Comparison of ENCODE assay signal across 8 cellular contexts in the genomic region with DNA sequence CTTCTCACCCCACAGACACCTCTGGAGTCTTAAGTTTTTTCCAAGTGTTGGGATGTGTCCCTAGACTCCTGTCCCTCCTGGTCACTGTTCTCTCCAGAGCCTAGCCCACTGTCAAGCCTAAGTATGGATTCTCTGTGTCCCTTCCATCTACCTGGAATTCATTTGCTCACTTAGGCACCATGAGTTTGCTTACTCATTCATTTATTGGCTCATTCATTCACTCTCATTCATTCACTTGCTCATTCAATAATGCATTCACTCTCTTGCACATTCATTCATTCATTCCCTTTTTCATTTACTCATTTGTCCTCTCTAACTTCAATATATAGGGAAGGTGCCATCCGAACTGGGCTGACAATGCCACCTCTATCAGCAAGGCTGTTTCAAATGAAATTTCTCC. TPM values are rescaled to one million over a fixed set of nuclear protein-coding genes. Genes with fewer than 3 reads are reported as not detected.
A peak's percentile ranks its signal among the peaks of the same experiment; 100 is the strongest.
DNase-seq lines count a peak whose midpoint lies in the region; ATAC-seq, FAIRE-seq and TF ChIP-seq lines count a peak whose summit lies in the region.
"Had no signal": no experiment of that assay in that cellular context is flagged by ENCODE, and none has a peak within 500 bp of the region (broad histone marks: within the 10 kb centered on the region; RNA-seq: fewer than 3 reads in every experiment).

No MANE protein-coding gene starts in this region.

- TF ChIP-seq RAD21 in K562 (CRISPR knock-in tag; conservative IDR thresholded peaks at IDR 0.05 in 1 of 2, IDR thresholded peaks at IDR 0.05 in 1 of 2), result no peak

- no peak for FAIRE-seq in K562 (lab: Jason Lieb, UNC)

- H3K4me1 ChIP-seq in K562 (replicated peaks in 1 of 2; ENCODE audit: control insufficient read depth in 2 of 2, insufficient read depth in 2 of 2, low read length in 2 of 2), result peaks cover 36 to 55% of the 10 kb centered on the region in 2 experiments
- peaks cover 0 to 36% (median 17%) of the 10 kb centered on the region in 4 donors for H3K4me1 ChIP-seq in right lobe of liver
- H3K4me1 ChIP-seq in tibial nerve, result peaks cover 0 to 76% (median 46%) of the 10 kb centered on the region in 4 donors

- no peaks in the 10 kb centered on the region for H3K27me3 ChIP-seq in K562 (ENCODE audit: control insufficient read depth in 2 of 2, insufficient read depth in 2 of 2, low read length in 2 of 2)
- H3K27me3 ChIP-seq in right lobe of liver, result no peaks in the 10 kb centered on the region
- no peaks in the 10 kb centered on the region for H3K27me3 ChIP-seq in tibial nerve

- DNase-seq in K562 (ENCODE audit: extremely low read depth in 1 of 4, low spot score in 3 of 4), result no peak
- no peak for DNase-seq in right lobe of liver
- no peak for DNase-seq in tibial nerve (ENCODE audit: low spot score in 2 of 2)
- DNase-seq: NCI-H146 had no signal

- H3K4me2 ChIP-seq in K562 (ENCODE audit: insufficient read depth, low read length), result no peak overlapping the region

- H3K36me3 ChIP-seq in K562 (ENCODE audit: control insufficient read depth, insufficient read depth, low read length), result no peaks in the 10 kb centered on the region
- H3K36me3 ChIP-seq in right lobe of liver, result peaks cover 0 to 11% (median 5%) of the 10 kb centered on the region in 4 donors
- peaks cover 0 to 15% (median 0%) of the 10 kb centered on the region in 3 donors for H3K36me3 ChIP-seq in tibial nerve

- no TSS peak for BruUV-seq in K562 (replicated peaks; lab: Mats Ljungman, UMichigan)

- WGBS in K562 (ENCODE audit: insufficient coverage, low coverage, missing lambda C conversion rate), result 67% methylated on average over 1 of the region's 1 CpG
- 70% methylated on average over 1 of the region's 1 CpG for WGBS in right lobe of liver (ENCODE audit: insufficient coverage, low coverage, low lambda C conversion rate, missing lambda C conversion rate)
- WGBS in tibial nerve, 2 donors, result 41 to 68% methylated on average over 1 of the region's 1 CpG

- POLR2A ChIA-PET in K562 (lab: Yijun Ruan, JAX), result interaction anchor here (0.7 to 4.1 kb wide), 5 partner anchors 8 to 24 kb away, joined by 3 to 23 read pairs (median 4); partner anchors contain the start of genes S100A1 and S100A13

- no peak overlapping the region for H3K4me3 ChIP-seq in K562
- H3K4me3 ChIP-seq in right lobe of liver, result peak overlapping the region in 1 of 3 donors; percentile 5
- H3K4me3 ChIP-seq in tibial nerve, result peak overlapping the region; percentile 45 to 66 (median 58)

- in situ Hi-C loops in K562 (cut with MboI), result no loop called here

- ATAC-seq in K562 (no peak), right lobe of liver (no peak), GM19395 (IDR thresholded peaks at IDR 0.05; ENCODE audit: unreplicated experiment) (no peak), GM18498 (IDR thresholded peaks at IDR 0.05; ENCODE audit: unreplicated experiment) (no peak), GM21528 (IDR thresholded peaks at IDR 0.05; ENCODE audit: low FRiP score, unreplicated experiment) (no peak)
- ATAC-seq: mucosa of descending colon had no signal

- peaks cover 6% of the 10 kb centered on the region for H3K9me1 ChIP-seq in K562 (ENCODE audit: control insufficient read depth, insufficient read depth, low read length)

- no peaks in the 10 kb centered on the region for H3K79me2 ChIP-seq in K562 (ENCODE audit: control insufficient read depth, insufficient read depth, low read length)

- H3K9me3 ChIP-seq in K562 (replicated peaks; ENCODE audit: control insufficient read depth, insufficient read depth, low read depth, low read length), result no peaks in the 10 kb centered on the region
- no peaks in the 10 kb centered on the region for H3K9me3 ChIP-seq in right lobe of liver
- H3K9me3 ChIP-seq in tibial nerve, result no peaks in the 10 kb centered on the region
- H3K9me3 ChIP-seq: mucosa of descending colon had no signal

- no peak overlapping the region for H2AFZ ChIP-seq in K562 (ENCODE audit: low read depth, low read length)

- CTCF ChIA-PET in K562 (lab: Yijun Ruan, JAX; ENCODE audit: low intra/inter-chr PET ratio), result no interaction called here

- H3K27ac ChIP-seq in K562 (ENCODE audit: extremely low read depth, low read depth, low read length), result no peak overlapping the region
- peak overlapping the region in 2 of 3 donors; percentile 8 to 92 for H3K27ac ChIP-seq in right lobe of liver
- peak overlapping the region; percentile 88 to 99 (median 94) for H3K27ac ChIP-seq in tibial nerve

- no peaks in the 10 kb centered on the region for H4K20me1 ChIP-seq in K562 (replicated peaks; ENCODE audit: control insufficient read depth, insufficient read depth, low read length)

- intact Hi-C loops in K562 (cut with micrococcal nuclease) (no loop called here), right lobe of liver (cut with DNase I) (no loop called here)

- H3K9ac ChIP-seq in K562 (ENCODE audit: insufficient read depth in 1 of 2, low read depth in 2 of 2, low read length in 2 of 2), result no peak overlapping the region

- TF ChIP-seq CTCF in K562 (IDR thresholded peaks at IDR 0.05 in 2 of 3, conservative IDR thresholded peaks at IDR 0.05 in 1 of 3; ENCODE audit: insufficient read depth in 2 of 3, low read depth in 1 of 3, low read length in 3 of 3), result no peak
- TF ChIP-seq CTCF in right lobe of liver (IDR thresholded peaks at IDR 0.05), result no peak
- TF ChIP-seq CTCF in tibial nerve (IDR thresholded peaks at IDR 0.05), result no peak

- TF ChIP-seq POLR2A in K562 (conservative IDR thresholded peaks at IDR 0.05) (no peak), right lobe of liver (IDR thresholded peaks at IDR 0.05) (no peak), tibial nerve (IDR thresholded peaks at IDR 0.05) (no peak)

- TF ChIP-seq EP300 in K562 (IDR thresholded peaks at IDR 0.05; ENCODE audit: low read length), result no peak
- TF ChIP-seq EP300 in tibial nerve (IDR thresholded peaks at IDR 0.05), result no peak

RNA-seq across cellular contexts. Expression of gene S100A16, which starts 1.6 kb away (rescaled TPM):
- 0.65 and 1.3 TPM in 2 replicates for total RNA-seq in K562 (2011; cell fraction: chromatin; rRNA removed; ENCODE audit: low replicate concordance)
- 0.92 and 1.3 TPM in 2 replicates for total RNA-seq in K562 (2011; cell fraction: nucleolus; rRNA removed)
- 0.59 and 0.69 TPM in 2 replicates for total RNA-seq in K562 (2011; cell fraction: nucleoplasm; rRNA removed)
- 1.6 and 2.8 TPM in 2 replicates for total RNA-seq in K562 (2014; rRNA removed)
- total RNA-seq in K562 (2014; rRNA removed; fragmentation: Illumina TruSeq; extraction: Trizol), result 1.4 and 2.4 TPM in 2 replicates
- total RNA-seq in K562 (2015; rRNA removed; fragmentation: Illumina TruSeq; extraction: Trizol), result 1.8 and 2.2 TPM in 2 replicates
- 3.2 and 4.3 TPM in 2 replicates for total RNA-seq in K562 (2021)
- 2.1 and 6.1 TPM in 2 replicates for polyA plus RNA-seq in K562 (2011; rRNA removed)
- 2.9 and 14.8 TPM in 2 replicates for polyA plus RNA-seq in K562 (2011; cell fraction: cytosol; rRNA removed)
- polyA plus RNA-seq in K562 (2011; cell fraction: nucleus; rRNA removed), result 0.81 and 4.1 TPM in 2 replicates
- polyA plus RNA-seq in K562 (2012), result 4.6 and 5.8 TPM in 2 replicates
- polyA plus RNA-seq in K562 (2014; fragmentation: Illumina TruSeq; extraction: Trizol), result 4.8 and 6.1 TPM in 2 replicates
- 1 to 10 TPM; 2.0 to 5.0 TPM for polyA plus RNA-seq in K562 (2014; fragmentation: Nextera tagmentation; extraction: Ambion mirVana)
- polyA plus RNA-seq in K562 (2014; rRNA removed), result 6.9 and 9.0 TPM in 2 replicates
- 0.63 and 1.3 TPM in 2 replicates for polyA minus RNA-seq in K562 (2011; rRNA and poly(A)+ RNA removed)
- polyA minus RNA-seq in K562 (2011; cell fraction: cytosol; rRNA and poly(A)+ RNA removed), result 5.4 and 6.1 TPM in 2 replicates
- 0.33 and 1.9 TPM in 2 replicates for polyA minus RNA-seq in K562 (2011; cell fraction: nucleus; rRNA and poly(A)+ RNA removed)
- total RNA-seq in right lobe of liver, result 100 to 1,000 TPM in 2 of 6 experiments, 10 to 100 TPM in 4; 55.9 to 151 (median 71.8) TPM
- total RNA-seq in tibial nerve, result 100 to 1,000 TPM in 2 of 4 donors, 10 to 100 TPM in 2; 45.5 to 120 (median 77.1) TPM

RNA-seq across cellular contexts. Expression of gene S100A14, which starts 4.8 kb away (rescaled TPM):
- 0.51 TPM in 1 of 2 replicates, not detected in the other for total RNA-seq in K562 (2011; cell fraction: chromatin; rRNA removed; ENCODE audit: low replicate concordance)
- total RNA-seq in K562 (2011; cell fraction: nucleolus; rRNA removed), result 1.5 TPM in 1 of 2 replicates, not detected in the other
- total RNA-seq in K562 (2011; cell fraction: nucleoplasm; rRNA removed), result not detected in 2 replicates
- 0.41 TPM in 1 of 2 replicates, not detected in the other for total RNA-seq in K562 (2014; rRNA removed)
- total RNA-seq in K562 (2014; rRNA removed; fragmentation: Illumina TruSeq; extraction: Trizol), result 0.15 TPM in 1 of 2 replicates, not detected in the other
- not detected in 2 replicates for total RNA-seq in K562 (2015; rRNA removed; fragmentation: Illumina TruSeq; extraction: Trizol)
- 0.24 and 0.25 TPM in 2 replicates for total RNA-seq in K562 (2021)
- 0.24 TPM in 1 of 2 replicates, not detected in the other for polyA plus RNA-seq in K562 (2011; rRNA removed)
- 0.07 and 0.21 TPM in 2 replicates for polyA plus RNA-seq in K562 (2011; cell fraction: cytosol; rRNA removed)
- 0.27 and 0.64 TPM in 2 replicates for polyA plus RNA-seq in K562 (2011; cell fraction: nucleus; rRNA removed)
- polyA plus RNA-seq in K562 (2012), result 0.15 and 0.20 TPM in 2 replicates
- 0.52 TPM in 1 of 2 replicates, not detected in the other for polyA plus RNA-seq in K562 (2014; fragmentation: Illumina TruSeq; extraction: Trizol)
- under 1 TPM in 1 of 2 experiments, not detected in 1; 0.10 TPM for polyA plus RNA-seq in K562 (2014; fragmentation: Nextera tagmentation; extraction: Ambion mirVana)
- 0.59 and 0.64 TPM in 2 replicates for polyA plus RNA-seq in K562 (2014; rRNA removed)
- polyA minus RNA-seq in K562 (2011; rRNA and poly(A)+ RNA removed), result 0.21 TPM in 1 of 2 replicates, not detected in the other
- not detected in 2 replicates for polyA minus RNA-seq in K562 (2011; cell fraction: cytosol; rRNA and poly(A)+ RNA removed)
- not detected in 2 replicates for polyA minus RNA-seq in K562 (2011; cell fraction: nucleus; rRNA and poly(A)+ RNA removed)
- total RNA-seq in right lobe of liver, result 10 to 100 TPM in 2 of 6 experiments, 1 to 10 TPM in 4; 1.8 to 14.0 (median 5.2) TPM
- 10 to 100 TPM in 1 of 4 donors, not detected in 3; 15.3 TPM for total RNA-seq in tibial nerve

RNA-seq across cellular contexts. Expression of gene S100A13, which starts 15.9 kb away (rescaled TPM):
- 24.7 and 50.2 TPM in 2 replicates for total RNA-seq in K562 (2011; cell fraction: chromatin; rRNA removed; ENCODE audit: low replicate concordance)
- total RNA-seq in K562 (2011; cell fraction: nucleolus; rRNA removed), result 28.6 and 31.2 TPM in 2 replicates
- 27.3 and 31.8 TPM in 2 replicates for total RNA-seq in K562 (2011; cell fraction: nucleoplasm; rRNA removed)
- total RNA-seq in K562 (2014; rRNA removed), result 48.8 and 58.0 TPM in 2 replicates
- total RNA-seq in K562 (2014; rRNA removed; fragmentation: Illumina TruSeq; extraction: Trizol), result 45.6 and 53.8 TPM in 2 replicates
- total RNA-seq in K562 (2015; rRNA removed; fragmentation: Illumina TruSeq; extraction: Trizol), result 46.5 and 49.2 TPM in 2 replicates
- total RNA-seq in K562 (2021), result 41.9 and 43.3 TPM in 2 replicates
- 82.1 and 112 TPM in 2 replicates for polyA plus RNA-seq in K562 (2011; rRNA removed)
- polyA plus RNA-seq in K562 (2011; cell fraction: cytosol; rRNA removed), result 76.6 and 95.8 TPM in 2 replicates
- 77.0 and 81.9 TPM in 2 replicates for polyA plus RNA-seq in K562 (2011; cell fraction: nucleus; rRNA removed)
- 90.6 and 94.3 TPM in 2 replicates for polyA plus RNA-seq in K562 (2012)
- 46.5 and 51.4 TPM in 2 replicates for polyA plus RNA-seq in K562 (2014; fragmentation: Illumina TruSeq; extraction: Trizol)
- 100 to 1,000 TPM; 128 to 129 TPM for polyA plus RNA-seq in K562 (2014; fragmentation: Nextera tagmentation; extraction: Ambion mirVana)
- polyA plus RNA-seq in K562 (2014; rRNA removed), result 101 and 114 TPM in 2 replicates
- polyA minus RNA-seq in K562 (2011; rRNA and poly(A)+ RNA removed), result 26.7 and 43.1 TPM in 2 replicates
- 9.8 and 13.9 TPM in 2 replicates for polyA minus RNA-seq in K562 (2011; cell fraction: cytosol; rRNA and poly(A)+ RNA removed)
- 8.0 and 9.2 TPM in 2 replicates for polyA minus RNA-seq in K562 (2011; cell fraction: nucleus; rRNA and poly(A)+ RNA removed)
- 10 to 100 TPM; 10.4 to 24.5 (median 21.9) TPM for total RNA-seq in right lobe of liver
- total RNA-seq in tibial nerve, result 100 to 1,000 TPM in 3 of 4 donors, 10 to 100 TPM in 1; 74.4 to 151 (median 121) TPM

RNA-seq across cellular contexts. Expression of gene S100A1, which starts 16.9 kb away (rescaled TPM):
- 3.4 and 6.9 TPM in 2 replicates for total RNA-seq in K562 (2011; cell fraction: chromatin; rRNA removed; ENCODE audit: low replicate concordance)
- 4.8 and 6.3 TPM in 2 replicates for total RNA-seq in K562 (2011; cell fraction: nucleolus; rRNA removed)
- 5.9 and 8.4 TPM in 2 replicates for total RNA-seq in K562 (2011; cell fraction: nucleoplasm; rRNA removed)
- total RNA-seq in K562 (2014; rRNA removed) (16.1 and 22.4 TPM in 2 replicates), K562 (2014; rRNA removed; fragmentation: Illumina TruSeq; extraction: Trizol) (4.6 and 5.7 TPM in 2 replicates), K562 (2015; rRNA removed; fragmentation: Illumina TruSeq; extraction: Trizol) (7.9 TPM in 2 replicates), K562 (2021) (12.7 and 14.1 TPM in 2 replicates), right lobe of liver (1 to 10 TPM in 3 of 6 experiments, under 1 TPM in 3; 0.40 to 2.1 (median 1.0) TPM), tibial nerve (100 to 1,000 TPM in 1 of 4 donors, 10 to 100 TPM in 3; 41.4 to 102 (median 69.2) TPM)
- polyA plus RNA-seq in K562 (2011; rRNA removed) (27.3 and 30.1 TPM in 2 replicates), K562 (2014; fragmentation: Illumina TruSeq; extraction: Trizol) (14.4 and 15.0 TPM in 2 replicates), K562 (2014; fragmentation: Nextera tagmentation; extraction: Ambion mirVana) (under 1 TPM; 0.44 to 0.53 TPM), K562 (2014; rRNA removed) (24.4 and 27.1 TPM in 2 replicates)
- 46.4 and 48.5 TPM in 2 replicates for polyA plus RNA-seq in K562 (2011; cell fraction: cytosol; rRNA removed)
- 10.6 and 11.0 TPM in 2 replicates for polyA plus RNA-seq in K562 (2011; cell fraction: nucleus; rRNA removed)
- 27.9 and 39.5 TPM in 2 replicates for polyA plus RNA-seq in K562 (2012)
- polyA minus RNA-seq in K562 (2011; rRNA and poly(A)+ RNA removed), result 12.5 and 25.6 TPM in 2 replicates
- polyA minus RNA-seq in K562 (2011; cell fraction: cytosol; rRNA and poly(A)+ RNA removed), result 11.0 and 12.5 TPM in 2 replicates
- 2.2 and 4.4 TPM in 2 replicates for polyA minus RNA-seq in K562 (2011; cell fraction: nucleus; rRNA and poly(A)+ RNA removed)

RNA-seq across cellular contexts. Expression of gene CHTOP, which starts 22.5 kb away (rescaled TPM):
- total RNA-seq in K562 (2011; cell fraction: chromatin; rRNA removed; ENCODE audit: low replicate concordance), result 128 and 182 TPM in 2 replicates
- total RNA-seq in K562 (2011; cell fraction: nucleolus; rRNA removed), result 86.2 and 96.9 TPM in 2 replicates
- 171 and 245 TPM in 2 replicates for total RNA-seq in K562 (2011; cell fraction: nucleoplasm; rRNA removed)
- total RNA-seq in K562 (2014; rRNA removed), result 60.8 and 75.6 TPM in 2 replicates
- 53.0 and 54.8 TPM in 2 replicates for total RNA-seq in K562 (2014; rRNA removed; fragmentation: Illumina TruSeq; extraction: Trizol)
- total RNA-seq in K562 (2015; rRNA removed; fragmentation: Illumina TruSeq; extraction: Trizol), result 57.2 and 60.4 TPM in 2 replicates
- 79.2 and 79.6 TPM in 2 replicates for total RNA-seq in K562 (2021)
- 82.7 and 91.8 TPM in 2 replicates for polyA plus RNA-seq in K562 (2011; rRNA removed)
- 56.0 and 71.7 TPM in 2 replicates for polyA plus RNA-seq in K562 (2011; cell fraction: cytosol; rRNA removed)
- polyA plus RNA-seq in K562 (2011; cell fraction: nucleus; rRNA removed), result 78.6 and 81.6 TPM in 2 replicates
- 59.7 and 63.1 TPM in 2 replicates for polyA plus RNA-seq in K562 (2012)
- 68.2 and 68.3 TPM in 2 replicates for polyA plus RNA-seq in K562 (2014; fragmentation: Illumina TruSeq; extraction: Trizol)
- 10 to 100 TPM; 10.2 to 10.3 TPM for polyA plus RNA-seq in K562 (2014; fragmentation: Nextera tagmentation; extraction: Ambion mirVana)
- 87.8 and 94.0 TPM in 2 replicates for polyA plus RNA-seq in K562 (2014; rRNA removed)
- polyA minus RNA-seq in K562 (2011; rRNA and poly(A)+ RNA removed), result 67.2 and 81.2 TPM in 2 replicates
- polyA minus RNA-seq in K562 (2011; cell fraction: cytosol; rRNA and poly(A)+ RNA removed), result 25.4 and 25.8 TPM in 2 replicates
- polyA minus RNA-seq in K562 (2011; cell fraction: nucleus; rRNA and poly(A)+ RNA removed), result 61.4 and 84.9 TPM in 2 replicates
- total RNA-seq in right lobe of liver, result 10 to 100 TPM; 21.9 to 29.7 (median 26.0) TPM
- 10 to 100 TPM; 49.0 to 66.6 (median 56.5) TPM for total RNA-seq in tibial nerve

Comparison
In these comparisons a context has a peak if more than half of its experiments do, and no peak if none do; other contexts are left out.
1. RNA of gene S100A16, which starts 1.6 kb away (total RNA-seq): 45.5 to 120 TPM in tibial nerve and 55.9 to 151 TPM in right lobe of liver; 0.59 to 4.3 TPM in K562; every median in the first group is over 4 times any median in the second.